Comparison of ENCODE assay signal across 8 cellular contexts in the genomic region with DNA sequence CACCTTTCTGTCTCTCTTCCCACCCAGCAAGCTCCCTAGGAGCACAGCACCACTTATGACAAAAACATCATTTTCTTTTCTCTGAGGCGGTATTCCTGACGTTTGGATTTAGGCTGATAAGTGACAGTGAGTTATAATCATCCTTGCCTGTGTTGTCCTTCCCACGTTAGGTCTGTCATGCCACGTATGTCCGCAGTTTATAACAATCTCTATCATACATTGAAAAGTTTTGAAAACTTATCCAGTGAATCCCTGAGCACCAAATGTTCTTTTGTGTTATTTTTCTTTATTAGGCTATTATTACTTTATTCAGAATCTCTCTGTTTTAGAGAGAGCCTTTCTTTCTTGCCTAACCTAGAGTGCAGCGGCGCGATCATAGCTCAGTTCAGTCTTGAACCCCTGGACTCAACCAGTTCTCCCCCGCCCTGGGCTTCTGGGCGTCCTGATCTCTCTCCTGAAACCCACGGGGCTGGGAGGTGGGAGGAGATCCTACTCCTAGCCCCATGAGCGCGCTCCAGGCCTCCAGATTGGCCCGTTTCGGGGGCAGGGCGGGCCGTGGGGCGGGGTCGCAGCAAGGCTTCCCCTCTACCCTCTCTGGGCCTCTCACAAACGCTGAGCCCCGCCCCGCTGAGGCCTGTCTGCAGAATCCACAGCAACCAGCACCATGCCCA. TPM values are rescaled to one million over a fixed set of nuclear protein-coding genes. Genes with fewer than 3 reads are reported as not detected.
A peak's percentile ranks its signal among the peaks of the same experiment; 100 is the strongest.
DNase-seq lines count a peak whose midpoint lies in the region; TF ChIP-seq lines count a peak whose summit lies in the region.

GSTM2 (plus strand) TSS at position 606 of the 671 bp plus-strand sequence; CDS start at position 665, 59 bp downstream.

- H3K9me3 ChIP-seq in hepatocyte (ENCODE audit: low read depth), result no peaks in the 10 kb centered on the region

- H3K27ac ChIP-seq in hepatocyte, result peak within 1 kb of the TSS; percentile 29
- peak within 1 kb of the TSS; percentile 28 for H3K27ac ChIP-seq in urinary bladder (ENCODE audit: low read depth)

- H3K4me3 ChIP-seq in hepatocyte, result peak within 1 kb of the TSS; percentile 43
- peak within 1 kb of the TSS; percentile 78 for H3K4me3 ChIP-seq in urinary bladder (ENCODE audit: low read depth, low read length)

- no peaks in the 10 kb centered on the region for H3K36me3 ChIP-seq in hepatocyte (replicated peaks; ENCODE audit: insufficient read depth, low read depth)
- H3K36me3 ChIP-seq in urinary bladder (ENCODE audit: insufficient read depth), result peaks cover 4% of the 10 kb centered on the region

- DNase-seq in C1 segment of cervical spinal cord (lab: John Stamatoyannopoulos, UW), result peak in 12 of 14 donors; percentile 18 to 86 (median 72)
- DNase-seq in GM20000 (ENCODE audit: low spot score), result peak; percentile 84
- peak; percentile 76 for DNase-seq in HuH-7.5 (ENCODE audit: low spot score)
- peak; percentile 24 to 84 (median 63) for DNase-seq in T-helper 2 cell
- DNase-seq in amygdala (lab: John Stamatoyannopoulos, UW), result peak in 53 of 56 donors; percentile 23 to 90 (median 74)
- peak; percentile 94 for DNase-seq in hepatocyte (ENCODE audit: low spot score)
- DNase-seq in renal cortical epithelial cell (ENCODE audit: low read depth), result peak; percentile 62

- no peaks in the 10 kb centered on the region for H4K20me1 ChIP-seq in hepatocyte (ENCODE audit: insufficient read depth, poor library complexity, severe bottlenecking)

- 14% methylated on average over 20 of the region's 22 CpGs for WGBS in hepatocyte (ENCODE audit: low lambda C conversion rate, missing lambda C conversion rate)
- 8% methylated on average over 22 of the region's 22 CpGs for WGBS in urinary bladder

- no peaks in the 10 kb centered on the region for H3K9me2 ChIP-seq in hepatocyte (replicated peaks; ENCODE audit: insufficient read depth)

- TF ChIP-seq CTCF in GM20000 (IDR thresholded peaks at IDR 0.05; ENCODE audit: extremely low read depth, missing control alignments) (no peak), hepatocyte (IDR thresholded peaks at IDR 0.05; ENCODE audit: poor library complexity) (no peak)

- H3K4me1 ChIP-seq in hepatocyte (ENCODE audit: insufficient read depth) (peaks cover 4% of the 10 kb centered on the region), urinary bladder (ENCODE audit: insufficient read depth) (no peaks in the 10 kb centered on the region)

- H3K4me2 ChIP-seq in hepatocyte, result peak within 1 kb of the TSS; percentile 70

- no peaks in the 10 kb centered on the region for H3K27me3 ChIP-seq in hepatocyte

- H2AFZ ChIP-seq in hepatocyte, result peak within 1 kb of the TSS; percentile 54

- no peaks in the 10 kb centered on the region for H3K79me2 ChIP-seq in hepatocyte

RNA-seq across cellular contexts. Expression of gene GSTM2, which starts in this region (rescaled TPM):
- total RNA-seq in hepatocyte, result 46.5 and 48.7 TPM in 2 replicates
- 91.4 and 106 TPM in 2 replicates for polyA plus RNA-seq in hepatocyte
- 1.4 and 14.7 TPM in 2 replicates for total RNA-seq in renal cortical epithelial cell
- 78.0 TPM for total RNA-seq in urinary bladder
- 77.9 TPM for polyA plus RNA-seq in urinary bladder

Comparison
In these comparisons a context has a peak if more than half of its experiments do, and no peak if none do; other contexts are left out.
1. Peak in every context shown above with its lines: DNase-seq, H3K4me3 ChIP-seq and H3K27ac ChIP-seq.